In genomic region chr17:31381165-31381668, GRCh38 we compare ENCODE assay signal across 34 cellular contexts. TPM values are rescaled to one million over a fixed set of nuclear protein-coding genes. Genes with fewer than 3 reads are reported as not detected.
"Had no signal": no experiment of that assay in that cellular context is flagged by ENCODE, and none has a peak within 500 bp of the region (broad histone marks: within the 10 kb centered on the region; RNA-seq: fewer than 3 reads in every experiment).

No MANE protein-coding gene starts in this region.

- H3K9me3 Mint-ChIP-seq: activated CD4-positive, alpha-beta memory T cell treated with anti-CD3 and anti-CD28 coated beads, Interleukin-2, amount 10 ng/mL, durations not matched to agents 7 days and 5 days; activated CD4-positive, alpha-beta T cell treated with anti-CD3 and anti-CD28 coated beads, Interleukin-2, amount 10 ng/mL, durations not matched to agents 7 days and 5 days; activated naive CD4-positive, alpha-beta T cell treated with anti-CD3 and anti-CD28 coated beads for 36 hours; activated naive CD4-positive, alpha-beta T cell treated with anti-CD3 and anti-CD28 coated beads, Interleukin-2, amount 50 U/mL, for 24 hours; activated T-cell treated with anti-CD3 and anti-CD28 coated beads, Interleukin-2, amount 50 U/mL, for 4 hours; activated T-helper 1 cell treated with anti-CD3 and anti-CD28 coated beads, Interleukin-12 subunit alpha, Interleukin-12 subunit beta, Interleukin-2, Interleukin-4 antibody, amounts not matched to agents 30 ng/mL and 10 ng/mL and 1 ng/mL, durations not matched to agents 14 hours and 24 hours and 36 hours; activated T-helper 2 cell treated with anti-CD3 and anti-CD28 coated beads, Interferon-gamma antibody, Interleukin-2, Interleukin-4, amounts not matched to agents 10 μg/mL and 5 μg/mL and 100 μg/mL, durations not matched to agents 14 hours and 24 hours and 36 hours; central memory CD8-positive, alpha-beta T cell; effector memory CD8-positive, alpha-beta T cell; WTC11 had no signal

- H3K79me2 ChIP-seq: hepatocyte had no signal

- ATAC-seq: activated T-cell treated with anti-CD3 and anti-CD28 coated beads, Interleukin-2, amount 50 U/mL, for 4 hours; effector memory CD8-positive, alpha-beta T cell; foreskin keratinocyte; gastrocnemius medialis; heart right ventricle; WTC11 had no signal

- H3K27ac ChIP-seq: brain microvascular endothelial cell, esophagus muscularis mucosa, foreskin keratinocyte, gastrocnemius medialis, heart right ventricle, hepatocyte, VCaP had no signal

- H3K27ac Mint-ChIP-seq: activated CD4-positive, alpha-beta memory T cell treated with anti-CD3 and anti-CD28 coated beads, Interleukin-2, amount 10 ng/mL, durations not matched to agents 7 days and 5 days; activated CD4-positive, alpha-beta T cell treated with anti-CD3 and anti-CD28 coated beads, Interleukin-2, amount 10 ng/mL, durations not matched to agents 7 days and 5 days; activated naive CD4-positive, alpha-beta T cell treated with anti-CD3 and anti-CD28 coated beads for 36 hours; activated naive CD4-positive, alpha-beta T cell treated with anti-CD3 and anti-CD28 coated beads, Interleukin-2, amount 50 U/mL, for 24 hours; activated T-helper 1 cell treated with anti-CD3 and anti-CD28 coated beads, Interleukin-12 subunit alpha, Interleukin-12 subunit beta, Interleukin-2, Interleukin-4 antibody, amounts not matched to agents 30 ng/mL and 10 ng/mL and 1 ng/mL, durations not matched to agents 14 hours and 24 hours and 36 hours; activated T-helper 2 cell treated with anti-CD3 and anti-CD28 coated beads, Interferon-gamma antibody, Interleukin-2, Interleukin-4, amounts not matched to agents 10 μg/mL and 5 μg/mL and 100 μg/mL, durations not matched to agents 14 hours and 24 hours and 36 hours; effector memory CD8-positive, alpha-beta T cell; WTC11 had no signal

- H3K27me3 ChIP-seq: brain microvascular endothelial cell, esophagus muscularis mucosa, foreskin keratinocyte, gastrocnemius medialis, heart right ventricle, hepatocyte had no signal

- H3K9me3 ChIP-seq: esophagus muscularis mucosa, gastrocnemius medialis, heart right ventricle had no signal

- H3K27me3 Mint-ChIP-seq: activated CD4-positive, alpha-beta memory T cell treated with anti-CD3 and anti-CD28 coated beads, Interleukin-2, amount 10 ng/mL, durations not matched to agents 7 days and 5 days; activated CD4-positive, alpha-beta T cell treated with anti-CD3 and anti-CD28 coated beads, Interleukin-2, amount 10 ng/mL, durations not matched to agents 7 days and 5 days; activated naive CD4-positive, alpha-beta T cell treated with anti-CD3 and anti-CD28 coated beads, Interleukin-2, amount 50 U/mL, for 24 hours; central memory CD8-positive, alpha-beta T cell; effector memory CD8-positive, alpha-beta T cell had no signal

- H3K4me1 Mint-ChIP-seq: activated CD4-positive, alpha-beta memory T cell treated with anti-CD3 and anti-CD28 coated beads, Interleukin-2, amount 10 ng/mL, durations not matched to agents 7 days and 5 days; activated CD4-positive, alpha-beta T cell treated with anti-CD3 and anti-CD28 coated beads, Interleukin-2, amount 10 ng/mL, durations not matched to agents 7 days and 5 days; activated naive CD4-positive, alpha-beta T cell treated with anti-CD3 and anti-CD28 coated beads, Interleukin-2, amount 50 U/mL, for 24 hours; central memory CD8-positive, alpha-beta T cell had no signal

- H3K4me2 ChIP-seq: hepatocyte had no signal

- H3K4me3 ChIP-seq: esophagus muscularis mucosa, gastrocnemius medialis, heart right ventricle, hepatocyte had no signal

- H3K4me1 ChIP-seq: esophagus muscularis mucosa, foreskin keratinocyte, gastrocnemius medialis, heart right ventricle had no signal

- FAIRE-seq: astrocyte, bronchial epithelial cell, colon had no signal

- H3K4me3 Mint-ChIP-seq: activated CD4-positive, alpha-beta memory T cell treated with anti-CD3 and anti-CD28 coated beads, Interleukin-2, amount 10 ng/mL, durations not matched to agents 7 days and 5 days; activated CD4-positive, alpha-beta T cell treated with anti-CD3 and anti-CD28 coated beads, Interleukin-2, amount 10 ng/mL, durations not matched to agents 7 days and 5 days; activated naive CD4-positive, alpha-beta T cell treated with anti-CD3 and anti-CD28 coated beads for 36 hours; activated naive CD4-positive, alpha-beta T cell treated with anti-CD3 and anti-CD28 coated beads, Interleukin-2, amount 50 U/mL, for 24 hours; activated T-cell treated with anti-CD3 and anti-CD28 coated beads, Interleukin-2, amount 50 U/mL, for 4 hours; activated T-helper 1 cell treated with anti-CD3 and anti-CD28 coated beads, Interleukin-12 subunit alpha, Interleukin-12 subunit beta, Interleukin-2, Interleukin-4 antibody, amounts not matched to agents 30 ng/mL and 10 ng/mL and 1 ng/mL, durations not matched to agents 14 hours and 24 hours and 36 hours; central memory CD8-positive, alpha-beta T cell; effector memory CD8-positive, alpha-beta T cell; WTC11 had no signal

- H3K36me3 Mint-ChIP-seq: WTC11 had no signal

- H2AFZ ChIP-seq: hepatocyte had no signal

- DNase-seq: activated CD4-positive, alpha-beta memory T cell treated with anti-CD3 and anti-CD28 coated beads, Interleukin-2, amount 10 ng/mL, durations not matched to agents 7 days and 5 days; activated CD4-positive, alpha-beta T cell treated with anti-CD3 and anti-CD28 coated beads for 1 hour; activated CD4-positive, alpha-beta T cell treated with anti-CD3 and anti-CD28 coated beads for 4 hours; activated CD4-positive, alpha-beta T cell treated with anti-CD3 and anti-CD28 coated beads, Interleukin-2, amount 10 ng/mL, durations not matched to agents 7 days and 5 days; activated CD4-positive, alpha-beta T cell treated with anti-CD3 and anti-CD28 coated beads, Interleukin-2, amount 50 U/mL, for 4 hours; activated CD8-positive, alpha-beta memory T cell treated with anti-CD3 and anti-CD28 coated beads, Interleukin-2, amount 50 U/mL, for 48 hours; activated effector memory CD4-positive, alpha-beta T cell treated with anti-CD3 and anti-CD28 coated beads, Interleukin-2, amount 50 U/mL, for 16 hours; activated naive CD4-positive, alpha-beta T cell treated with anti-CD3 and anti-CD28 coated beads for 36 hours; activated T-cell treated with anti-CD3 and anti-CD28 coated beads for 4 hours; activated T-cell treated with anti-CD3 and anti-CD28 coated beads, Interleukin-2, amount 50 U/mL, for 4 hours; amniotic stem cell; anterior cingulate cortex; brain microvascular endothelial cell; cortex of kidney; dermis blood vessel endothelial cell; effector CD4-positive, alpha-beta T cell; effector memory CD8-positive, alpha-beta T cell; erythroblast; foreskin keratinocyte; gastrocnemius medialis; heart right ventricle; T-helper 2 cell had no signal

RNA-seq across cellular contexts. Expression of gene RAB11FIP4, which starts 10.3 kb away (rescaled TPM):
- total RNA-seq: glomerular endothelial cell had no signal

RNA-seq across cellular contexts. Expression of gene EVI2A, which starts 59.8 kb away (rescaled TPM):
- total RNA-seq: bronchial epithelial cell, dermis blood vessel endothelial cell had no signal
- polyA plus RNA-seq: foreskin keratinocyte had no signal
